23 cellular contexts compared by ENCODE assay signal in the genomic region with DNA sequence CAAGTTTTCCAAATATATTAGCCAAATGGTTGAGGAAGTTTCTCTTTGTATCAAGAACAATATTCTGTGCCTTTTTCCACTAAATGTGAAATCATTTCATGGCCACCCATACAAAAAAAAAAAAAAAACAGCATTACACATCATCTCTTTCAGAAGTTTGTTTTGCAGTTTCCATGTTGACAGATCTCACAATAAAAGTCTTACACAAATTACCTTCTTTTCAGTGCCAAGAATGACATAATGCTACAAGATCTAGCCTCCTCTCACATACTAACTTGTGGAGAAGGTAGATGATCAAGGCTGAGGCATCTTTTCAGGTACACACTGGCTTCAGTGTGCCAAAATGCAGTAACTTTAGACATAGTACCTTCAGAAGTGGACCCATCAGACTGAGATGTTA.
DNase-seq lines count a peak whose midpoint lies in the region; ATAC-seq, FAIRE-seq and TF ChIP-seq lines count a peak whose summit lies in the region.
"Had no signal": no experiment of that assay in that cellular context is flagged by ENCODE, and none has a peak within 500 bp of the region (broad histone marks: within the 10 kb centered on the region; RNA-seq: fewer than 3 reads in every experiment).

No MANE protein-coding gene starts in this region.

- DNase-seq in GM04504 (ENCODE audit: low read depth) (peak; percentile 39), NCI-H226 (peak; percentile 47), cardiac fibroblast (ENCODE audit: low read depth in 2 of 2) (peak; percentile 34 to 66), kidney tubule cell (ENCODE audit: low spot score) (peak; percentile 40), RCC 7860 (ENCODE audit: low spot score) (no peak)
- DNase-seq: activated CD4-positive, alpha-beta memory T cell treated with anti-CD3 and anti-CD28 coated beads, Interleukin-2, amount 10 ng/mL, durations not matched to agents 7 days and 5 days; activated CD4-positive, CD25-positive, alpha-beta regulatory T cell; activated gamma-delta T cell; activated naive CD8-positive, alpha-beta T cell treated with anti-CD3 and anti-CD28 coated beads, Interleukin-2, amount 50 U/mL, for 24 hours; activated T-cell treated with anti-CD3 and anti-CD28 coated beads for 4 hours; central memory CD4-positive, alpha-beta T cell; dorsolateral prefrontal cortex; mesendoderm; naive thymus-derived CD4-positive, alpha-beta T cell; NCI-H187 treated with DMSO at 0.1 percent for 48 hours; SK-N-SH; stimulated activated CD4-positive, alpha-beta T cell treated with anti-CD3 and anti-CD28 coated beads, Interleukin-4, amount 100 ng/mL, for 4 hours; tibial artery had no signal

- ATAC-seq in GM19455 (IDR thresholded peaks at IDR 0.05; ENCODE audit: unreplicated experiment), result no peak
- ATAC-seq in HG03175 (IDR thresholded peaks at IDR 0.05; ENCODE audit: unreplicated experiment), result no peak
- ATAC-seq: activated naive CD8-positive, alpha-beta T cell treated with anti-CD3 and anti-CD28 coated beads, Interleukin-2, amount 50 U/mL, for 24 hours; naive thymus-derived CD4-positive, alpha-beta T cell had no signal

- FAIRE-seq in RCC 7860 (lab: Jason Lieb, UNC), result no peak
- FAIRE-seq: GM19239, HTR-8/SVneo, keratinocyte had no signal

- no peak overlapping the region for H3K4me3 ChIP-seq in cardiac fibroblast (replicated peaks in 1 of 2; ENCODE audit: low read depth in 2 of 2, low read length in 2 of 2)
- H3K4me3 ChIP-seq: dorsolateral prefrontal cortex, tibial artery had no signal

- no peak for TF ChIP-seq CTCF in cardiac fibroblast (IDR thresholded peaks at IDR 0.05; ENCODE audit: low read depth, low read length)
